ENCODE assay signal across 7 cellular contexts in the genomic region with DNA sequence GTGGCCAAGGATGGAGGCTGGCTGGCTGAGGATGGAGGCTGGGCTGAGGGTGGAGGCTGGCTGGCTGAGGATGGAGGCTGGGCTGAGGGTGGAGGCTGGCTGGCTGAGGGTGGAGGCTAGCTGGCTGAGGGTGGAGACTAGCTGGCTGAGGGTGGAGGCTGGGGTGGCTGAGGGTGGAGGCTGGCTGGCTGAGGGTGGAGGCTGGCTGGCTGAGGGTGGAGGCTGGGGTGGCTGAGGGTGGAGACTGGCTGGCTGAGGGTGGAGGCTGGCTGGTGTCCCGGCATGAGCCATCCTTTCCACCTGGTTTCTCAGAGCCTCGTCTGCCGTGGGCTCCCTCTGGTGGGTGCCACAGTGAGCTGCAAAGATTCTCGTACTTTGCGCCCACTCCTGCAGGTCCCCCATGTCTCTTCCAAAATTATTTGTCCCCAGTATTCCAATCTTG.
A peak's percentile ranks its signal among the peaks of the same experiment; 100 is the strongest.
DNase-seq lines count a peak whose midpoint lies in the region; ATAC-seq and TF ChIP-seq lines count a peak whose summit lies in the region.

No MANE protein-coding gene starts in this region.

- H3K9me3 ChIP-seq in testis: no peaks in the 10 kb centered on the region

- in situ Hi-C loops in G401 (cut with HindIII; ENCODE audit: low sequenced_read_pairs): no loop called here

- H3K4me3 Mint-ChIP-seq in activated CD8-positive, alpha-beta T cell treated with anti-CD3 and anti-CD28 coated beads for 36 hours: no peak overlapping the region

- H3K4me1 ChIP-seq in testis: no peaks in the 10 kb centered on the region

- CTCF ChIA-PET in activated CD8-positive, alpha-beta T cell treated with anti-CD3 and anti-CD28 coated beads for 36 hours (lab: Charles Lee): interaction anchor here (0.8 to 1.2 kb wide), 3 partner anchors 14 to 72 kb away, joined by 3 read pairs; no protein-coding TSS in a partner anchor

- ATAC-seq in activated CD8-positive, alpha-beta T cell treated with anti-CD3 and anti-CD28 coated beads for 36 hours: peak; percentile 80
- no peak for ATAC-seq in HG03457 (IDR thresholded peaks at IDR 0.05; ENCODE audit: unreplicated experiment)

- DNase-seq in G401 (ENCODE audit: low spot score) (peak; percentile 44), HuH-7 (ENCODE audit: low spot score) (peak; percentile 74), iPS-NIHi7 (ENCODE audit: extremely low spot score) (peak; percentile 69), testis (peak; percentile 53), activated gamma-delta T cell (lab: John Stamatoyannopoulos, UW) (no peak)
- peak; percentile 63 for DNase-seq in activated CD8-positive, alpha-beta T cell treated with anti-CD3 and anti-CD28 coated beads for 36 hours

- H3K27ac ChIP-seq in testis: no peak overlapping the region

- H3K4me1 Mint-ChIP-seq in activated CD8-positive, alpha-beta T cell treated with anti-CD3 and anti-CD28 coated beads for 36 hours (ENCODE audit: low read depth): peaks cover 2% of the 10 kb centered on the region

- H3K36me3 ChIP-seq in testis (ENCODE audit: low read depth, missing control alignments): no peaks in the 10 kb centered on the region

- WGBS in testis, 2 donors: 45 to 68% methylated on average over 5 of the region's 5 CpGs

- peaks cover 3% of the 10 kb centered on the region for H3K27me3 Mint-ChIP-seq in activated CD8-positive, alpha-beta T cell treated with anti-CD3 and anti-CD28 coated beads for 36 hours

- no peak overlapping the region for H3K4me3 ChIP-seq in testis

- no peak for TF ChIP-seq POLR2A in testis (IDR thresholded peaks at IDR 0.05)

- no peaks in the 10 kb centered on the region for H3K36me3 Mint-ChIP-seq in activated CD8-positive, alpha-beta T cell treated with anti-CD3 and anti-CD28 coated beads for 36 hours (ENCODE audit: low read depth)

- peaks cover 3% of the 10 kb centered on the region for H3K9me3 Mint-ChIP-seq in activated CD8-positive, alpha-beta T cell treated with anti-CD3 and anti-CD28 coated beads for 36 hours

- H3K27me3 ChIP-seq in testis: no peaks in the 10 kb centered on the region

- intact Hi-C loops in activated CD8-positive, alpha-beta T cell treated with anti-CD3 and anti-CD28 coated beads for 36 hours (cut with micrococcal nuclease): no loop called here
- intact Hi-C loops in testis (cut with DNase I; ENCODE audit: low total_unique reads): no loop called here

- H3K27ac Mint-ChIP-seq in activated CD8-positive, alpha-beta T cell treated with anti-CD3 and anti-CD28 coated beads for 36 hours: no peak overlapping the region

- TF ChIP-seq CTCF in activated CD8-positive, alpha-beta T cell treated with anti-CD3 and anti-CD28 coated beads for 36 hours (IDR thresholded peaks at IDR 0.05): peak; percentile 34
- TF ChIP-seq CTCF in testis (IDR thresholded peaks at IDR 0.05): peak in 2 of 3 experiments; percentile 14 to 23

- POLR2A ChIA-PET in activated CD8-positive, alpha-beta T cell treated with anti-CD3 and anti-CD28 coated beads for 36 hours (lab: Charles Lee): interaction anchor here (0.6 kb wide), 1 partner anchor 12 kb away, joined by 3 read pairs; no protein-coding TSS in a partner anchor
